1 cellular context compared by ENCODE assay signal in the genomic region with DNA sequence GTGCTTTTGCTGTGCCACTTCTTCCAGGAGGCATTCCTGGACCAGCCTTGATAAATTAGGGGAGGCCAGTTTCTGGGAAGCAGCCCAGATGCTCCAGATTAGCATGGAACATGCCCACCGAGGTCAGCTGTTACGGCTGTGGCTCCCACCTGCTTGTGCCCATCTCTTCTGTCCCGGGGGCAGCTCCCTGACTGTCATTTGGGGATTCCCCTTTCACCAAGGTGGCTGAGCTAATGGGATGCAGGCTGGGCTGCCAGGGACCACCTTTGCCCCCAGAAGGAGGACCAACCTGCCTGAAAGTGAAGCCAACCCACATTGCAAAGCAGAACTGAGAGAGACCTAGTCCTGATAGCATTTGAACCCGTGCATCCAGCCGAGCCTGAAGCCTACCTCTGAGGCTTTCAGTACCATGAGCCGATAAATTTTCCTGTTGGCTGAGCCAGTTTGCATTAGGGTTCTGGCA.
TF ChIP-seq lines count a peak whose summit lies in the region.

No MANE protein-coding gene starts in this region.

TF ChIP-seq in H1, 55 proteins besides CTCF, POLR2A, EP300 and RAD21 (continued from another document):
- TF ChIP-seq SRF (IDR thresholded peaks at IDR 0.05; ENCODE audit: low read depth, low read length) (no peak), E2F6 (IDR thresholded peaks at IDR 0.05) (no peak), YY1 (IDR thresholded peaks at IDR 0.05; ENCODE audit: low read depth, low read length) (no peak), TAF7 (optimal IDR thresholded peaks at IDR 0.05; ENCODE audit: borderline replicate concordance, low read depth, low read length) (no peak), SAP30 (IDR thresholded peaks at IDR 0.05; ENCODE audit: insufficient read depth, insufficient replicate concordance, low read length) (no peak), SUZ12 (IDR thresholded peaks at IDR 0.05; ENCODE audit: low read length) (no peak), JUN (IDR thresholded peaks at IDR 0.05; ENCODE audit: low read depth, low read length) (no peak), RNF2 (IDR thresholded peaks at IDR 0.05; ENCODE audit: borderline replicate concordance, low read depth, low read length, missing control alignments, poor library complexity, severe bottlenecking) (no peak), CBX5 (IDR thresholded peaks at IDR 0.05; ENCODE audit: low read depth, low read length) (no peak), CBX8 (IDR thresholded peaks at IDR 0.05; ENCODE audit: borderline replicate concordance, low read depth, low read length) (no peak), RBBP5 (IDR thresholded peaks at IDR 0.05; ENCODE audit: borderline replicate concordance, low read depth, low read length) (no peak), GTF2F1 (IDR thresholded peaks at IDR 0.05; ENCODE audit: borderline replicate concordance, low read depth, low read length) (no peak), CHD1 (IDR thresholded peaks at IDR 0.05; ENCODE audit: low read depth, low read length) (no peak), ASH2L (IDR thresholded peaks at IDR 0.05; ENCODE audit: low read length) (no peak), POLR2AphosphoS5 (IDR thresholded peaks at IDR 0.05; ENCODE audit: low read depth, low read length) (no peak), TEAD4 (IDR thresholded peaks at IDR 0.05; ENCODE audit: low read depth, low read length) (no peak)
- TF ChIP-seq, protein P1, sequence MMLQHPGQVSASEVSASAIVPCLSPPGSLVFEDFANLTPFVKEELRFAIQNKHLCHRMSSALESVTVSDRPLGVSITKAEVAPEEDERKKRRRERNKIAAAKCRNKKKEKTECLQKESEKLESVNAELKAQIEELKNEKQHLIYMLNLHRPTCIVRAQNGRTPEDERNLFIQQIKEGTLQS (IDR thresholded peaks at IDR 0.05; ENCODE audit: insufficient read depth, low read depth, low read length): no peak
